In genomic region chr11:117143390-117143789, GRCh38 we compare ENCODE assay signal across 8 cellular contexts. TPM values are rescaled to one million over a fixed set of nuclear protein-coding genes. Genes with fewer than 3 reads are reported as not detected.
DNase-seq lines count a peak whose midpoint lies in the region; ATAC-seq, FAIRE-seq and TF ChIP-seq lines count a peak whose summit lies in the region.

No MANE protein-coding gene starts in this region.

- intact Hi-C loops in activated T-helper 2 cell treated with anti-CD3 and anti-CD28 coated beads, Interferon-gamma antibody, Interleukin-2, Interleukin-4, amounts not matched to agents 10 μg/mL and 5 μg/mL and 100 μg/mL, durations not matched to agents 14 hours and 24 hours and 36 hours (cut with micrococcal nuclease), result loop anchor here (5.0 kb wide), 2 partner anchors 46 to 371 kb away; partner anchors contain the start of genes BUD13 and SIK3
- intact Hi-C loops in uterus (cut with DNase I; ENCODE audit: low total_unique reads), result no loop called here

- H3K9me3 Mint-ChIP-seq in activated T-helper 2 cell treated with anti-CD3 and anti-CD28 coated beads, Interferon-gamma antibody, Interleukin-2, Interleukin-4, amounts not matched to agents 10 μg/mL and 5 μg/mL and 100 μg/mL, durations not matched to agents 14 hours and 24 hours and 36 hours, result no peaks in the 10 kb centered on the region

- peak overlapping the region; percentile 93 for H3K4me3 ChIP-seq in neuron (ENCODE audit: low read length)
- peak overlapping the region; percentile 81 to 91 for H3K4me3 ChIP-seq in uterus

- H2AFZ ChIP-seq in neuron (ENCODE audit: low read depth, low read length), result peak overlapping the region; percentile 76

- H3K36me3 ChIP-seq in neuron (ENCODE audit: insufficient read depth, low read length) (peaks cover 21% of the 10 kb centered on the region), uterus (no peaks in the 10 kb centered on the region)

- no peak for TF ChIP-seq CTCF in uterus (IDR thresholded peaks at IDR 0.05)

- no peaks in the 10 kb centered on the region for H3K9me3 ChIP-seq in neuron (ENCODE audit: low read length)
- H3K9me3 ChIP-seq in uterus, result no peaks in the 10 kb centered on the region

- peaks cover 11% of the 10 kb centered on the region for H3K27me3 Mint-ChIP-seq in activated T-helper 2 cell treated with anti-CD3 and anti-CD28 coated beads, Interferon-gamma antibody, Interleukin-2, Interleukin-4, amounts not matched to agents 10 μg/mL and 5 μg/mL and 100 μg/mL, durations not matched to agents 14 hours and 24 hours and 36 hours (ENCODE audit: low read depth)

- in situ Hi-C loops in Caki2 (cut with HindIII; ENCODE audit: low pct_unique_long_range_greater_than_20kb, low sequenced_read_pairs), result no loop called here

- peaks cover 33% of the 10 kb centered on the region for H3K36me3 Mint-ChIP-seq in activated T-helper 2 cell treated with anti-CD3 and anti-CD28 coated beads, Interferon-gamma antibody, Interleukin-2, Interleukin-4, amounts not matched to agents 10 μg/mL and 5 μg/mL and 100 μg/mL, durations not matched to agents 14 hours and 24 hours and 36 hours (ENCODE audit: low read depth)

- CTCF ChIA-PET in HEK293T (lab: Yijun Ruan, JAX), result no interaction called here

- no peaks in the 10 kb centered on the region for H3K27me3 ChIP-seq in neuron (ENCODE audit: insufficient read depth, low read length)
- no peaks in the 10 kb centered on the region for H3K27me3 ChIP-seq in uterus

- H3K4me1 ChIP-seq in neuron (ENCODE audit: insufficient read depth, low read length) (peaks cover 18% of the 10 kb centered on the region), uterus (peaks cover 0 to 9% of the 10 kb centered on the region in 2 donors)

- POLR2A ChIA-PET in HEK293T (lab: Yijun Ruan, JAX), result interaction anchor here (0.9 to 4.1 kb wide), 11 partner anchors 9 to 356 kb away, joined by 3 to 58 read pairs (median 5); partner anchors contain the start of genes PCSK7, RNF214, SIDT2 and SIK3

- peak; percentile 44 for DNase-seq in Caki2 (ENCODE audit: low read depth)
- peak; percentile 56 for DNase-seq in HEK293T (ENCODE audit: extremely low spot score)
- peak; percentile 83 to 88 for DNase-seq in NCI-H526 (lab: John Stamatoyannopoulos, UW)
- DNase-seq in activated T-helper 2 cell treated with anti-CD3 and anti-CD28 coated beads, Interferon-gamma antibody, Interleukin-2, Interleukin-4, amounts not matched to agents 10 μg/mL and 5 μg/mL and 100 μg/mL, durations not matched to agents 14 hours and 24 hours and 36 hours (ENCODE audit: low spot score), result peak; percentile 10
- peak; percentile 44 for DNase-seq in frontal cortex (ENCODE audit: low spot score in 2 of 2)
- DNase-seq in uterus, result peak; percentile 50 to 69

- ATAC-seq in GM18858 (IDR thresholded peaks at IDR 0.05; ENCODE audit: unreplicated experiment), result no peak

- no peak for TF ChIP-seq POLR2A in uterus (IDR thresholded peaks at IDR 0.05)

- H3K27ac ChIP-seq in uterus, result peak overlapping the region; percentile 89 to 92

- peak overlapping the region; percentile 88 for H3K27ac Mint-ChIP-seq in activated T-helper 2 cell treated with anti-CD3 and anti-CD28 coated beads, Interferon-gamma antibody, Interleukin-2, Interleukin-4, amounts not matched to agents 10 μg/mL and 5 μg/mL and 100 μg/mL, durations not matched to agents 14 hours and 24 hours and 36 hours

- no peak for FAIRE-seq in frontal cortex (lab: Jason Lieb, UNC)

- peaks cover 38% of the 10 kb centered on the region for H3K4me1 Mint-ChIP-seq in activated T-helper 2 cell treated with anti-CD3 and anti-CD28 coated beads, Interferon-gamma antibody, Interleukin-2, Interleukin-4, amounts not matched to agents 10 μg/mL and 5 μg/mL and 100 μg/mL, durations not matched to agents 14 hours and 24 hours and 36 hours (ENCODE audit: low read depth)

- peak overlapping the region; percentile 100 for H3K4me3 Mint-ChIP-seq in activated T-helper 2 cell treated with anti-CD3 and anti-CD28 coated beads, Interferon-gamma antibody, Interleukin-2, Interleukin-4, amounts not matched to agents 10 μg/mL and 5 μg/mL and 100 μg/mL, durations not matched to agents 14 hours and 24 hours and 36 hours (ENCODE audit: low read depth)

TF ChIP-seq in HEK293T, 16 proteins besides CTCF, POLR2A, EP300 and RAD21:
- TF ChIP-seq FOXA1 (IDR thresholded peaks at IDR 0.05), result no peak
- TF ChIP-seq FOXM1 (IDR thresholded peaks at IDR 0.05; ENCODE audit: borderline replicate concordance), result no peak
- no peak for TF ChIP-seq SP1 (IDR thresholded peaks at IDR 0.05)
- no peak for TF ChIP-seq ELF4 (IDR thresholded peaks at IDR 0.05)
- no peak for TF ChIP-seq BHLHE40 (IDR thresholded peaks at IDR 0.05; ENCODE audit: borderline replicate concordance)
- no peak for TF ChIP-seq CTBP1 (IDR thresholded peaks at IDR 0.05; ENCODE audit: borderline replicate concordance)
- no peak for TF ChIP-seq LEF1 (IDR thresholded peaks at IDR 0.05; ENCODE audit: borderline replicate concordance)
- TF ChIP-seq PKNOX1 (IDR thresholded peaks at IDR 0.05), result no peak
- TF ChIP-seq ZNF384 (IDR thresholded peaks at IDR 0.05), result no peak
- no peak for TF ChIP-seq NFRKB (IDR thresholded peaks at IDR 0.05)
- no peak for TF ChIP-seq HDGF (IDR thresholded peaks at IDR 0.05; ENCODE audit: borderline replicate concordance)
- no peak for TF ChIP-seq FOXK2 (IDR thresholded peaks at IDR 0.05)
- TF ChIP-seq ARNT (IDR thresholded peaks at IDR 0.05), result no peak

RNA-seq across cellular contexts. Expression of gene PAFAH1B2, which starts 0.7 kb away (rescaled TPM):
- total RNA-seq in Caki2 (2014; rRNA removed; shearing (Covaris generic); ENCODE audit: low replicate concordance), result 74.9 and 82.8 TPM in 2 replicates
- total RNA-seq in activated T-helper 2 cell treated with anti-CD3 and anti-CD28 coated beads, Interferon-gamma antibody, Interleukin-2, Interleukin-4, amounts not matched to agents 10 μg/mL and 5 μg/mL and 100 μg/mL, durations not matched to agents 14 hours and 24 hours and 36 hours, result 72.3 and 76.9 TPM in 2 replicates
- total RNA-seq in frontal cortex, result 400 TPM
- total RNA-seq in uterus, result 100 to 1,000 TPM in 3 of 4 donors, 10 to 100 TPM in 1; 62.8 to 154 (median 128) TPM

RNA-seq across cellular contexts. Expression of gene SIDT2, which starts 35.2 kb away (rescaled TPM):
- total RNA-seq in Caki2 (2014; rRNA removed; shearing (Covaris generic); ENCODE audit: low replicate concordance), result 11.8 and 24.1 TPM in 2 replicates
- total RNA-seq in activated T-helper 2 cell treated with anti-CD3 and anti-CD28 coated beads, Interferon-gamma antibody, Interleukin-2, Interleukin-4, amounts not matched to agents 10 μg/mL and 5 μg/mL and 100 μg/mL, durations not matched to agents 14 hours and 24 hours and 36 hours, result 26.1 and 27.1 TPM in 2 replicates
- 9.4 TPM for total RNA-seq in frontal cortex
- total RNA-seq in uterus, result 10 to 100 TPM in 3 of 4 donors, 1 to 10 TPM in 1; 6.4 to 91.3 (median 28.7) TPM

RNA-seq across cellular contexts. Expression of gene SIK3, which starts 45.2 kb away (rescaled TPM):
- total RNA-seq in Caki2 (2014; rRNA removed; shearing (Covaris generic); ENCODE audit: low replicate concordance), result 4.6 and 5.6 TPM in 2 replicates
- total RNA-seq in activated T-helper 2 cell treated with anti-CD3 and anti-CD28 coated beads, Interferon-gamma antibody, Interleukin-2, Interleukin-4, amounts not matched to agents 10 μg/mL and 5 μg/mL and 100 μg/mL, durations not matched to agents 14 hours and 24 hours and 36 hours, result 25.3 and 25.6 TPM in 2 replicates
- 27.3 TPM for total RNA-seq in frontal cortex
- total RNA-seq in uterus, result 10 to 100 TPM; 14.1 to 77.0 (median 40.7) TPM

RNA-seq across cellular contexts. Expression of gene TAGLN, which starts 55.8 kb away (rescaled TPM):
- 0.54 and 0.72 TPM in 2 replicates for total RNA-seq in Caki2 (2014; rRNA removed; shearing (Covaris generic); ENCODE audit: low replicate concordance)
- total RNA-seq in activated T-helper 2 cell treated with anti-CD3 and anti-CD28 coated beads, Interferon-gamma antibody, Interleukin-2, Interleukin-4, amounts not matched to agents 10 μg/mL and 5 μg/mL and 100 μg/mL, durations not matched to agents 14 hours and 24 hours and 36 hours, result 3.1 and 3.8 TPM in 2 replicates
- total RNA-seq in frontal cortex (17.5 TPM), uterus (1,000 to 10,000 TPM; 1,588 to 9,854 (median 3,936) TPM)

Comparison
In these comparisons a context has a peak if more than half of its experiments do, and no peak if none do; other contexts are left out.
1. DNase-seq: peak in every context shown above with its lines; median percentile 86 in NCI-H526; 60 in uterus; 56 in HEK293T; 44 in Caki2; 44 in frontal cortex; 10 in activated T-helper 2 cell treated with anti-CD3 and anti-CD28 coated beads, Interferon-gamma antibody, Interleukin-2, Interleukin-4, amounts not matched to agents 10 μg/mL and 5 μg/mL and 100 μg/mL, durations not matched to agents 14 hours and 24 hours and 36 hours.